Comparison of ENCODE assay signal across 8 cellular contexts in genomic region chr16:1613240-1613639, GRCh38. TPM values are rescaled to one million over a fixed set of nuclear protein-coding genes. Genes with fewer than 3 reads are reported as not detected.
DNase-seq lines count a peak whose midpoint lies in the region; ATAC-seq, FAIRE-seq and TF ChIP-seq lines count a peak whose summit lies in the region.

No MANE protein-coding gene starts in this region.

- H3K4me3 Mint-ChIP-seq in natural killer cell = peak overlapping the region; percentile 88

- DNase-seq in colonic mucosa (peak; percentile 25), natural killer cell (no peak), D721Med (ENCODE audit: insufficient read length, low spot score) (no peak)

- peaks cover 28 to 38% of the 10 kb centered on the region in 2 donors for H3K4me1 Mint-ChIP-seq in natural killer cell

- H3K27me3 ChIP-seq in OCI-LY1 (ENCODE audit: insufficient read depth, low read length) (no peaks in the 10 kb centered on the region), colonic mucosa (no peaks in the 10 kb centered on the region)

- H3K4me2 ChIP-seq in OCI-LY1 (ENCODE audit: low read length) = peak overlapping the region; percentile 89

- H3K4me1 ChIP-seq in OCI-LY1 (ENCODE audit: insufficient read depth, low read length, severe bottlenecking) (peaks cover 43% of the 10 kb centered on the region), colonic mucosa (peaks cover 6% of the 10 kb centered on the region)

- H3K79me2 ChIP-seq in OCI-LY1 (ENCODE audit: insufficient read depth, low read length) = peaks cover 40% of the 10 kb centered on the region

- H3K36me3 ChIP-seq in OCI-LY1 (ENCODE audit: insufficient read depth, low read length) (peaks cover 28% of the 10 kb centered on the region), colonic mucosa (no peaks in the 10 kb centered on the region)

- H4K20me1 ChIP-seq in OCI-LY1 (ENCODE audit: insufficient read depth, low read length) = no peaks in the 10 kb centered on the region

- H3K36me3 Mint-ChIP-seq in natural killer cell = no peaks in the 10 kb centered on the region

- TF ChIP-seq CTCF in GM12875 (IDR thresholded peaks at IDR 0.05; ENCODE audit: borderline replicate concordance, insufficient read depth, low read depth, low read length) (no peak), OCI-LY1 (IDR thresholded peaks at IDR 0.05; ENCODE audit: low read length) (no peak), colonic mucosa (IDR thresholded peaks at IDR 0.05) (no peak), natural killer cell (IDR thresholded peaks at IDR 0.05) (no peak), D721Med (IDR thresholded peaks at IDR 0.05; ENCODE audit: insufficient read depth, missing control alignments) (no peak)

- H3K27ac ChIP-seq in OCI-LY1 (ENCODE audit: low read depth, low read length, poor library complexity, severe bottlenecking) = peak overlapping the region; percentile 54
- H3K27ac ChIP-seq in colonic mucosa = no peak overlapping the region

- no peaks in the 10 kb centered on the region for H3K9me2 ChIP-seq in OCI-LY1 (ENCODE audit: low read depth, low read length)

- H3K27me3 Mint-ChIP-seq in natural killer cell (ENCODE audit: low read depth in 2 of 2) = peaks cover 0 to 6% of the 10 kb centered on the region in 2 donors

- intact Hi-C loops in colonic mucosa (cut with DNase I) (loop anchor here (5.0 to 10.0 kb wide), 2 partner anchors 118 to 159 kb away; partner anchors contain the start of genes EME2, MRPS34, NME3 and TELO2), natural killer cell (cut with micrococcal nuclease) (loop anchor here (2.0 to 10.0 kb wide), 4 partner anchors 62 to 192 kb away; partner anchors contain the start of genes CLCN7, JPT2, MAPK8IP3 and UQCC4)

- no peaks in the 10 kb centered on the region for H3F3A ChIP-seq in OCI-LY1 (ENCODE audit: insufficient read depth, low read length)

- H3K9ac ChIP-seq in OCI-LY1 (ENCODE audit: low read length) (peak overlapping the region; percentile 80), colonic mucosa (ENCODE audit: low read depth in 2 of 2, low read length in 2 of 2) (peak overlapping the region; percentile 77 to 85)

- no peak for FAIRE-seq in D721Med (lab: Jason Lieb, UNC)

- peaks cover 0 to 3% of the 10 kb centered on the region in 2 donors for H3K9me3 Mint-ChIP-seq in natural killer cell

- ATAC-seq in natural killer cell (no peak), GM19324 (IDR thresholded peaks at IDR 0.05; ENCODE audit: low FRiP score, unreplicated experiment) (no peak), HG02884 (IDR thresholded peaks at IDR 0.05; ENCODE audit: unreplicated experiment) (no peak), HG03442 (IDR thresholded peaks at IDR 0.05; ENCODE audit: unreplicated experiment) (no peak)

- H3K4me3 ChIP-seq in GM12875 (ENCODE audit: low read depth, low read length) = peak overlapping the region; percentile 94
- peak overlapping the region; percentile 99 for H3K4me3 ChIP-seq in OCI-LY1 (ENCODE audit: low read depth, low read length, poor library complexity, severe bottlenecking)
- peak overlapping the region; percentile 98 for H3K4me3 ChIP-seq in colonic mucosa

- H3K27ac Mint-ChIP-seq in natural killer cell = peak overlapping the region; percentile 68 to 82

- H3K9me3 ChIP-seq in OCI-LY1 (ENCODE audit: low read length) (no peaks in the 10 kb centered on the region), colonic mucosa (no peaks in the 10 kb centered on the region)

- no peak overlapping the region for H2AFZ ChIP-seq in OCI-LY1 (ENCODE audit: low read length)

RNA-seq across cellular contexts. Expression of gene CRAMP1, which starts 1.1 kb away (rescaled TPM):
- total RNA-seq in colonic mucosa (10 to 100 TPM; 13.6 to 17.1 TPM), natural killer cell (10 to 100 TPM; 47.8 to 49.8 (median 49.6) TPM)

RNA-seq across cellular contexts. Expression of gene IFT140, which starts 1.4 kb away (rescaled TPM):
- total RNA-seq in colonic mucosa = 10 to 100 TPM; 12.5 to 15.6 TPM
- 1 to 10 TPM; 6.5 to 8.9 (median 6.5) TPM for total RNA-seq in natural killer cell
